In the genomic region with DNA sequence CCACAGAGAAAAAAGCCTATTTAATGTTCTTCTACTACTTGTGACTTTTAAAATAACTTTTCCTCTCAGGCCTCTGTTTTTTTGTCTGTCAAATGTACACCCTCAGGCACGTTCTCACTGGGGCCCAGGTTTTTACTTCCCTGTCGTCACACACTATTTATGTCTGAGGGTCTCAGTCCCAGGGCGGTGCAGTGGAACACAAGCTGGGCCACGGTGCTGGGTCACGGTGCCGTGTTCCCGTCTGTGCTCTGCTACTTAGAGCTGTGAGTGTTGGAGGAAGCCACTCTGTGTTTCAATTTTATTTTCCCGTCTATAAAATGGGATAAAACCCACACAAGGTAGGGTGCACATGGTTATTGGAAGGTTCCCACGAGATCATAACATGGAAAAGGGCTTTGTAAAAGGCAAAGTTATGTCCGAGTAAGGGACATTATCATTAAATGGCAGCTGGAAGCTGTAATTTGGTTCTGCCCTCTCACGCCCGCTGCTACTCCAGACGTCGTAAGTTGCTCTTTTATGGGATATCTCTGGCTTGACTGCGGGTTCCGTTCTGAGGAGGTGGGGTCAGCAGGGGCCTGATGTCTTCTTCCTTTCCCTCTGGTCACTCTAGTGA, we compare ENCODE assay signal across 8 cellular contexts. TPM values are rescaled to one million over a fixed set of nuclear protein-coding genes. Genes with fewer than 3 reads are reported as not detected.
DNase-seq lines count a peak whose midpoint lies in the region; FAIRE-seq and TF ChIP-seq lines count a peak whose summit lies in the region.

No MANE protein-coding gene starts in this region.

- H3K36me3 ChIP-seq in kidney epithelial cell (ENCODE audit: control insufficient read depth, insufficient read depth, low read length) = no peaks in the 10 kb centered on the region

- H3K27me3 Mint-ChIP-seq in activated CD4-positive, alpha-beta T cell treated with anti-CD3 and anti-CD28 coated beads, Interleukin-2, amount 10 ng/mL, durations not matched to agents 7 days and 5 days = no peaks in the 10 kb centered on the region

- H3K9me3 Mint-ChIP-seq in activated CD4-positive, alpha-beta T cell treated with anti-CD3 and anti-CD28 coated beads, Interleukin-2, amount 10 ng/mL, durations not matched to agents 7 days and 5 days = no peaks in the 10 kb centered on the region

- peak overlapping the region; percentile 46 for H3K4me3 ChIP-seq in kidney epithelial cell (ENCODE audit: low read depth, low read length)

- no peak for DNase-seq in activated CD4-positive, alpha-beta T cell treated with anti-CD3 and anti-CD28 coated beads, Interleukin-2, amount 10 ng/mL, durations not matched to agents 7 days and 5 days
- DNase-seq in activated CD4-positive, alpha-beta T cell treated with anti-CD3 and anti-CD28 coated beads for 48 hours = no peak
- DNase-seq in kidney epithelial cell (ENCODE audit: low read depth) = no peak
- no peak for DNase-seq in frontal cortex (ENCODE audit: low spot score in 2 of 2)
- no peak for DNase-seq in NCI-H526 treated with DMSO at 0.1 percent for 48 hours (lab: John Stamatoyannopoulos, UW)
- DNase-seq in anterior cingulate cortex (lab: John Stamatoyannopoulos, UW) = no peak

- POLR2A ChIA-PET in activated CD4-positive, alpha-beta T cell treated with anti-CD3 and anti-CD28 coated beads, Interleukin-2, amount 10 ng/mL, durations not matched to agents 7 days and 5 days (lab: Charles Lee) = interaction anchor here (0.6 to 0.8 kb wide), 2 partner anchors 52 to 351 kb away, joined by 3 read pairs; no protein-coding TSS in a partner anchor

- no peak for FAIRE-seq in frontal cortex (lab: Jason Lieb, UNC)

- peaks cover 38% of the 10 kb centered on the region for H3K4me1 Mint-ChIP-seq in activated CD4-positive, alpha-beta T cell treated with anti-CD3 and anti-CD28 coated beads, Interleukin-2, amount 10 ng/mL, durations not matched to agents 7 days and 5 days

- H3K4me3 Mint-ChIP-seq in activated CD4-positive, alpha-beta T cell treated with anti-CD3 and anti-CD28 coated beads, Interleukin-2, amount 10 ng/mL, durations not matched to agents 7 days and 5 days = peak overlapping the region; percentile 94

- H3K36me3 Mint-ChIP-seq in activated CD4-positive, alpha-beta T cell treated with anti-CD3 and anti-CD28 coated beads, Interleukin-2, amount 10 ng/mL, durations not matched to agents 7 days and 5 days (ENCODE audit: low read depth) = peaks cover 17% of the 10 kb centered on the region

- CTCF ChIA-PET in activated CD4-positive, alpha-beta T cell treated with anti-CD3 and anti-CD28 coated beads, Interleukin-2, amount 10 ng/mL, durations not matched to agents 7 days and 5 days (lab: Charles Lee) = interaction anchor here (0.8 to 2.1 kb wide), 7 partner anchors 11 to 82 kb away, joined by 3 to 6 read pairs (median 3); no protein-coding TSS in a partner anchor

- H3K27me3 ChIP-seq in kidney epithelial cell (ENCODE audit: control insufficient read depth, insufficient read depth, low read length) = no peaks in the 10 kb centered on the region

- TF ChIP-seq CTCF in kidney epithelial cell (IDR thresholded peaks at IDR 0.05; ENCODE audit: insufficient read depth, low read length, poor library complexity, severe bottlenecking) = no peak

- peak overlapping the region; percentile 89 for H3K27ac Mint-ChIP-seq in activated CD4-positive, alpha-beta T cell treated with anti-CD3 and anti-CD28 coated beads, Interleukin-2, amount 10 ng/mL, durations not matched to agents 7 days and 5 days

- H3K27ac ChIP-seq in angular gyrus (ENCODE audit: low read depth, low read length) (peak overlapping the region; percentile 89), temporal lobe (ENCODE audit: low read depth, low read length) (peak overlapping the region; percentile 89)

RNA-seq across cellular contexts. Expression of a gene that starts 25.1 kb away (rescaled TPM):
- 1 to 10 TPM; 4.2 to 4.4 TPM for total RNA-seq in activated CD4-positive, alpha-beta T cell treated with anti-CD3 and anti-CD28 coated beads, Interleukin-2, amount 10 ng/mL, durations not matched to agents 7 days and 5 days
- 8.0 and 10.1 TPM in 2 replicates for total RNA-seq in kidney epithelial cell
- 9.3 TPM for total RNA-seq in temporal lobe
- 10.2 TPM for total RNA-seq in frontal cortex

RNA-seq across cellular contexts. Expression of a gene that starts 35.7 kb away (rescaled TPM):
- 10 to 100 TPM; 45.1 to 54.6 TPM for total RNA-seq in activated CD4-positive, alpha-beta T cell treated with anti-CD3 and anti-CD28 coated beads, Interleukin-2, amount 10 ng/mL, durations not matched to agents 7 days and 5 days
- total RNA-seq in kidney epithelial cell (144 and 150 TPM in 2 replicates), temporal lobe (28.8 TPM), frontal cortex (29.3 TPM)

RNA-seq across cellular contexts. Expression of a gene that starts 46.2 kb away (rescaled TPM):
- 10 to 100 TPM; 35.9 to 36.3 TPM for total RNA-seq in activated CD4-positive, alpha-beta T cell treated with anti-CD3 and anti-CD28 coated beads, Interleukin-2, amount 10 ng/mL, durations not matched to agents 7 days and 5 days
- not detected in 2 replicates for total RNA-seq in kidney epithelial cell
- 0.74 TPM for total RNA-seq in temporal lobe
- total RNA-seq in frontal cortex = 1.6 TPM

Comparison
In these comparisons a context has a peak if more than half of its experiments do, and no peak if none do; other contexts are left out.
1. RNA of a gene that starts 46.2 kb away (total RNA-seq): 35.9 to 36.3 TPM in activated CD4-positive, alpha-beta T cell treated with anti-CD3 and anti-CD28 coated beads, Interleukin-2, amount 10 ng/mL, durations not matched to agents 7 days and 5 days; 1.6 TPM in frontal cortex (single experiment), 0.74 TPM in temporal lobe (single experiment) and not detected in kidney epithelial cell; every median in the first group is over 10 times any median in the second.